8 cellular contexts compared by ENCODE assay signal in genomic region chr1:161749509-161750407, GRCh38. TPM values are rescaled to one million over a fixed set of nuclear protein-coding genes. Genes with fewer than 3 reads are reported as not detected.
DNase-seq lines count a peak whose midpoint lies in the region; ATAC-seq and TF ChIP-seq lines count a peak whose summit lies in the region.

Gene DUSP12 (plus strand): TSS chr1:161749786. CDS start chr1:161749802, 16 bp downstream.

- peak within 1 kb of the TSS; percentile 75 for H3K27ac ChIP-seq in cingulate gyrus (ENCODE audit: low read depth, low read length)

- peak; percentile 86 for TF ChIP-seq POLR2A in GM19099 (IDR thresholded peaks at IDR 0.05; ENCODE audit: extremely low read depth, insufficient read length, low read depth)

- peak; percentile 20; the same call in 1 of the 2 replicates for TF ChIP-seq CTCF in BE2C (IDR thresholded peaks at IDR 0.05; ENCODE audit: low read depth, low read length)

- peak; percentile 97 for ATAC-seq in HG03432 (IDR thresholded peaks at IDR 0.05; ENCODE audit: unreplicated experiment)

- H3K4me1 ChIP-seq in BE2C: no peaks in the 10 kb centered on the region

- DNase-seq in BE2C (peak; percentile 98), NCI-H510A treated with DMSO at 0.1 percent for 48 hours (lab: John Stamatoyannopoulos, UW) (peak; percentile 92), kidney tubule cell (ENCODE audit: low spot score) (peak; percentile 97)
- DNase-seq in activated CD4-positive, alpha-beta T cell treated with anti-CD3 and anti-CD28 coated beads for 4 hours: peak; percentile 82 to 84
- peak; percentile 68 to 84 (median 76) for DNase-seq in stimulated activated CD4-positive, alpha-beta T cell treated with anti-CD3 and anti-CD28 coated beads, Interleukin-1b, Interleukin-23, amount 100 ng/mL, for 24 hours (ENCODE audit: low read depth in 4 of 4, low spot score in 1 of 4)

- peaks cover 35% of the 10 kb centered on the region for H3K36me3 ChIP-seq in BE2C

- no peaks in the 10 kb centered on the region for H3K27me3 ChIP-seq in BE2C

- H3K9me3 ChIP-seq in BE2C: no peaks in the 10 kb centered on the region

- peak within 1 kb of the TSS; percentile 95 for H3K4me3 ChIP-seq in BE2C (ENCODE audit: low read depth, low read length)

RNA-seq across cellular contexts. Expression of gene DUSP12, which starts in this region (rescaled TPM):
- 77.5 TPM for polyA plus RNA-seq in BE2C (2012; ENCODE audit: insufficient read depth, insufficient read length, low read depth)

Comparison
In these comparisons a context has a peak if more than half of its experiments do, and no peak if none do; other contexts are left out.
1. Peak in every context shown above with its lines: DNase-seq, ATAC-seq, H3K4me3 ChIP-seq and H3K27ac ChIP-seq.